ENCODE assay signal across 1 cellular context in the genomic region with DNA sequence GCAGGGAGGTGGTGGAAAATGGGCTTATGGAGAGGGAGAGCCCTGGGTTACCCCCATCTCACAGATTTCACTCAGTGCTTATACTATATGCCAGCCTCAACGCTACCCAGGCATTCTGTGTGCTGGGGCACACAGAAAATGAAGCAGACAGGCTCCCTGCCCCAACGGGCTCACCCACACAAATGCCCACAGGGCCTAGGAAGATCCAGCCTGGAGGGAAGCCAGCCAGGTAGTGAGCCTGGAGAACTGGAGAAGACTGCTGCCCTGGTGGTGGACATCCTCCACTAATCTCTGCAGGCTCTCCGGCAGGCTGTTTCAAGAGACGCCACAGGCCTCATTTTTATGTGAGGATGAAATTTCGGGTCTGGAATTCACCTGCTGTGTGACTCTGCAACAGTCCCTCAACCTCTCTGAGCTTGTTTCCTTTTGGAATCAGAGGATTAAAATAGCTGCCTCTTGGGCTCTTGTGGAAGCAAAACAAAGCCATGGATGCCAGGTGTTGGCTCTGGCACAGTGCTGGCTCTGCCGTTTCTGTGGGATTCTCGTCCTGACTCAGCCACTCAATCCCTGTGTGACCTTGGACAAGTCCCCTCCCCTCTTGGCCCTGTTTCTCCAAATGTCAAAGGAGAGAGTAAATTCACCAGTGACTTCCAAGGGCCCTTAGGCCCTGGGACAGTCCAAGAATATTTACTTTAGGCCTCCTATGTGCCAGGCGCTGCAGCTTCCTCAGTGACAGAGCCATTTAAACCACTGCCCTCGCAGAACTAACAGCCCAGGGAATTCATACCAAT.
TF ChIP-seq lines count a peak whose summit lies in the region.

No MANE protein-coding gene starts in this region.

TF ChIP-seq in HEK293, 187 proteins besides CTCF, POLR2A, EP300 and RAD21 (continued from another document):
- TF ChIP-seq FEZF1 (tag by site-specific recombination; IDR thresholded peaks at IDR 0.05): no peak
- no peak for TF ChIP-seq ZNF23 (tag by site-specific recombination; IDR thresholded peaks at IDR 0.05; ENCODE audit: borderline replicate concordance)
